Comparison of ENCODE assay signal across 17 cellular contexts in the genomic region with DNA sequence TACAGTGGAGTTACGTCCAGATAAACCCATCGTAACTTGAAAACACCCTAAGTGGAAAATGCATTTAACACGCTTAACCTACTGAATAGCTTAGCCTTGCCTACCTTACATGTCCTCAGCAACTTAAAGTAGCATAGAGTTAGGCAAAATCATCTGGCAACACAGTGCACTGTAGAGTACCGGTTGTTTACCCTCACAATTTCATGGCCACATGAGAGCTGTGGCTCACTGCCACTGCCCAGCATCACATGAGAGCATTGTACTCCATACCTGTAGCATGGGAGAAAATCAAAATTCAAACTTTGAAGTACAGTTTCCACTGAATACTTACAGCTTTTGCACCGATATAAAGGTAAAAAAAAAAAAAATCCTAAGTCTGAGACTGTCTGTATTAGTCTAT. TPM values are rescaled to one million over a fixed set of nuclear protein-coding genes. Genes with fewer than 3 reads are reported as not detected.
DNase-seq lines count a peak whose midpoint lies in the region; ATAC-seq, FAIRE-seq and TF ChIP-seq lines count a peak whose summit lies in the region.
"Had no signal": no experiment of that assay in that cellular context is flagged by ENCODE, and none has a peak within 500 bp of the region (broad histone marks: within the 10 kb centered on the region; RNA-seq: fewer than 3 reads in every experiment).

No MANE protein-coding gene starts in this region.

- no peaks in the 10 kb centered on the region for H3K23me2 ChIP-seq in H1 (ENCODE audit: low read depth, low read length)

- H3K27ac ChIP-seq in Karpas-422 (ENCODE audit: low read length) (peak overlapping the region; percentile 78), H1 (ENCODE audit: low read depth, low read length) (no peak overlapping the region), lung (ENCODE audit: low read depth in 1 of 2, low read length in 1 of 2) (peak overlapping the region in 1 of 2 donors; percentile 53), pancreas (no peak overlapping the region)
- H3K27ac ChIP-seq: A549, C4-2B had no signal

- no peak overlapping the region for H3K4ac ChIP-seq in H1 (replicated peaks; ENCODE audit: insufficient read length, low read depth, low read length)

- 97% methylated on average over 5 of the region's 5 CpGs; no CpG with 5 or more reads in 1 of the 2 experiments for WGBS in H1 (ENCODE audit: extremely low coverage in 1 of 2, insufficient coverage in 1 of 2, insufficient read length in 1 of 2, insufficient replicate concordance in 2 of 2, low coverage in 1 of 2, low lambda C conversion rate in 2 of 2, missing lambda C conversion rate in 1 of 2), 2 experiments
- 67 to 93% methylated on average over 5 of the region's 5 CpGs for WGBS in lung, 2 donors
- 60 to 69% methylated on average over 5 of the region's 5 CpGs for WGBS in pancreas, 2 donors

- ATAC-seq in lung (ENCODE audit: insufficient read depth, low FRiP score) (peak; percentile 12), pancreas (peak in 3 of 4 donors; percentile 30 to 48 (median 31)), GM18868 (IDR thresholded peaks at IDR 0.05; ENCODE audit: unreplicated experiment) (no peak), HG03378 (IDR thresholded peaks at IDR 0.05; ENCODE audit: unreplicated experiment) (no peak)
- ATAC-seq: A549, GM12878, HCT116 had no signal

- DNase-seq in Karpas-422, result no peak
- DNase-seq in H1 (ENCODE audit: low read depth in 1 of 2, low spot score in 2 of 2), result no peak
- peak; percentile 55 for DNase-seq in lung (ENCODE audit: low spot score)
- DNase-seq in pancreas, result no peak
- no peak for DNase-seq in SHP77 treated with DMSO at 0.1 percent for 48 hours (lab: John Stamatoyannopoulos, UW)
- DNase-seq: BE2C; CD4-positive, alpha-beta memory T cell; DMS79; IMR-90 had no signal

- no peak overlapping the region for H4K8ac ChIP-seq in H1 (ENCODE audit: extremely low read depth, insufficient read depth, low read length)

- CTCF ChIA-PET in H1 (lab: Charles Lee; ENCODE audit: partially characterized antibody), result interaction anchor here (1.2 kb wide), 1 partner anchor 35 kb away, joined by 4 read pairs; no protein-coding TSS in a partner anchor

- H4K5ac ChIP-seq in H1 (ENCODE audit: insufficient read length, low read depth, low read length), result no peak overlapping the region

- H3K18ac ChIP-seq in H1 (ENCODE audit: extremely low read depth, low read length), result no peak overlapping the region

- H3K9ac ChIP-seq in Karpas-422 (ENCODE audit: low read length) (0 out of 2 replicates have a peak overlapping the region, but pooled peaks have one; percentile 15), H1 (replicated peaks in 1 of 4; ENCODE audit: extremely low read depth in 1 of 4, low read depth in 3 of 4, low read length in 3 of 4) (no peak overlapping the region)

- no peak overlapping the region for H2BK20ac ChIP-seq in H1 (ENCODE audit: low read length)

- TF ChIP-seq POLR2A in H1 (IDR thresholded peaks at IDR 0.05; ENCODE audit: control extremely low read depth in 1 of 2, low read depth in 2 of 2, low read length in 2 of 2), result no peak

- FAIRE-seq in H1 (lab: Jason Lieb, UNC) (no peak), pancreas (lab: Jason Lieb, UNC) (no peak)
- FAIRE-seq: A549, GM12878, H54 had no signal

- H3K23ac ChIP-seq in H1 (ENCODE audit: insufficient read length), result no peak overlapping the region

- H3K36me3 ChIP-seq in Karpas-422 (ENCODE audit: insufficient read depth, low read length) (no peaks in the 10 kb centered on the region), H1 (ENCODE audit: control insufficient read depth in 2 of 4, insufficient read depth in 4 of 4, low read length in 3 of 4) (no peaks in the 10 kb centered on the region), lung (ENCODE audit: control insufficient read depth in 2 of 2, insufficient read depth in 2 of 2, low read length in 2 of 2) (no peaks in the 10 kb centered on the region), pancreas (no peaks in the 10 kb centered on the region)

- H3K27me3 ChIP-seq in Karpas-422 (ENCODE audit: low read length) (no peaks in the 10 kb centered on the region), H1 (replicated peaks in 1 of 4; ENCODE audit: control insufficient read depth in 3 of 4, extremely low read depth in 1 of 4, insufficient read depth in 3 of 4, low read length in 3 of 4) (no peaks in the 10 kb centered on the region), lung (ENCODE audit: control insufficient read depth, insufficient read depth) (no peaks in the 10 kb centered on the region), pancreas (peaks cover 0 to 3% (median 0%) of the 10 kb centered on the region in 4 donors)
- H3K27me3 ChIP-seq: BE2C had no signal

- H3K4me3 ChIP-seq in Karpas-422 (ENCODE audit: low read length) (no peak overlapping the region), H1 (ENCODE audit: extremely low read depth in 1 of 4, insufficient read depth in 2 of 4, low read depth in 3 of 4, low read length in 4 of 4) (no peak overlapping the region), lung (no peak overlapping the region), pancreas (no peak overlapping the region)
- H3K4me3 ChIP-seq: A549, GM12878 had no signal

- H3K79me1 ChIP-seq in H1 (ENCODE audit: low read depth, low read length), result no peaks in the 10 kb centered on the region

- TF ChIP-seq RAD21 in H1 (IDR thresholded peaks at IDR 0.05 in 1 of 2, conservative IDR thresholded peaks at IDR 0.05 in 1 of 2; ENCODE audit: low read depth in 2 of 2, low read length in 2 of 2), result no peak

- H2BK5ac ChIP-seq in H1 (ENCODE audit: low read depth, low read length), result no peak overlapping the region

- H4K20me1 ChIP-seq in Karpas-422 (ENCODE audit: insufficient read depth, low read depth, low read length) (no peaks in the 10 kb centered on the region), H1 (replicated peaks in 1 of 2; ENCODE audit: control insufficient read depth in 1 of 2, insufficient read depth in 2 of 2, low read length in 2 of 2) (no peaks in the 10 kb centered on the region)

- POLR2A ChIA-PET in H1 (lab: Charles Lee; ENCODE audit: partially characterized antibody), result no interaction called here

- no peak overlapping the region for H2AK5ac ChIP-seq in H1 (ENCODE audit: low read depth, low read length)

- H3K4me1 ChIP-seq in Karpas-422 (ENCODE audit: low read length) (peaks cover 77% of the 10 kb centered on the region), H1 (replicated peaks in 1 of 4; ENCODE audit: control insufficient read depth in 3 of 4, insufficient read depth in 4 of 4, low read length in 3 of 4) (no peaks in the 10 kb centered on the region), lung (ENCODE audit: control insufficient read depth in 2 of 2, insufficient read depth in 2 of 2, low read length in 2 of 2) (peaks cover 3 to 19% of the 10 kb centered on the region in 2 donors), pancreas (peaks cover 6 to 29% (median 16%) of the 10 kb centered on the region in 3 donors)
- H3K4me1 ChIP-seq: A549, BE2C had no signal

- H2BK120ac ChIP-seq in H1 (replicated peaks; ENCODE audit: low read depth, low read length), result no peak overlapping the region

- TF ChIP-seq CTCF in H1 (IDR thresholded peaks at IDR 0.05; ENCODE audit: control extremely low read depth in 1 of 3, insufficient read depth in 1 of 3, low read depth in 1 of 3, low read length in 3 of 3), result no peak
- no peak for TF ChIP-seq CTCF in lung (IDR thresholded peaks at IDR 0.05; ENCODE audit: control extremely low read depth, extremely low read depth)
- no peak for TF ChIP-seq CTCF in pancreas (IDR thresholded peaks at IDR 0.05)

- no peaks in the 10 kb centered on the region for H3K79me2 ChIP-seq in Karpas-422 (ENCODE audit: low read length)
- H3K79me2 ChIP-seq in H1 (ENCODE audit: control insufficient read depth in 1 of 2, insufficient read depth in 2 of 2, low read length in 2 of 2), result no peaks in the 10 kb centered on the region

- intact Hi-C loops in pancreas (cut with DNase I), result no loop called here

- peak overlapping the region; percentile 89 for H2AFZ ChIP-seq in Karpas-422 (ENCODE audit: low read length)
- peak overlapping the region; percentile 81; the same call in 1 of the 2 replicates for H2AFZ ChIP-seq in H1 (ENCODE audit: low read length)

- TF ChIP-seq EP300 in H1 (IDR thresholded peaks at IDR 0.05; ENCODE audit: borderline replicate concordance in 1 of 2, low read depth in 2 of 2, low read length in 2 of 2), result no peak

- H3K4me2 ChIP-seq in Karpas-422 (ENCODE audit: low read depth, low read length, poor library complexity, severe bottlenecking), result peak overlapping the region; percentile 16
- no peak overlapping the region for H3K4me2 ChIP-seq in H1 (ENCODE audit: insufficient read depth in 1 of 2, low read depth in 2 of 2, low read length in 2 of 2)
- H3K4me2 ChIP-seq: A549 had no signal

- no peaks in the 10 kb centered on the region for H3K9me2 ChIP-seq in Karpas-422 (replicated peaks; ENCODE audit: insufficient read depth, low read length)

- H3K9me3 ChIP-seq in Karpas-422 (ENCODE audit: low read length), result no peaks in the 10 kb centered on the region
- no peaks in the 10 kb centered on the region for H3K9me3 ChIP-seq in H1 (ENCODE audit: insufficient read depth in 2 of 2, low read depth in 1 of 2, low read length in 1 of 2)
- no peaks in the 10 kb centered on the region for H3K9me3 ChIP-seq in lung (ENCODE audit: control insufficient read depth in 2 of 2, insufficient read depth in 1 of 2, low read length in 1 of 2)
- no peaks in the 10 kb centered on the region for H3K9me3 ChIP-seq in pancreas
- H3K9me3 ChIP-seq: A549, BE2C had no signal

- H3K14ac ChIP-seq in H1 (ENCODE audit: insufficient read length), result no peak overlapping the region

- no peak overlapping the region for H2BK12ac ChIP-seq in H1 (ENCODE audit: low read depth, low read length)

- H3K56ac ChIP-seq in H1 (replicated peaks; ENCODE audit: insufficient read length, low read depth, low read length), result no peak overlapping the region

- no peak overlapping the region for H2BK15ac ChIP-seq in H1 (ENCODE audit: low read length)

- H4K91ac ChIP-seq in H1 (replicated peaks; ENCODE audit: insufficient read length, low read length), result no peak overlapping the region

RNA-seq across cellular contexts. Expression of a gene that starts 40.6 kb away (rescaled TPM):
- total RNA-seq in Karpas-422 (2014; rRNA removed; shearing (Covaris generic); ENCODE audit: low replicate concordance), result 3.0 and 6.1 TPM in 2 replicates
- total RNA-seq in H1 (2021; fragmentation: NEBNext Ultra II Directional; extraction: Animal tissue kit (Norgen Biotek cat#: 25700)), result not detected in 2 replicates
- polyA plus RNA-seq in H1 (2011; rRNA removed) (0.05 TPM in 1 of 2 replicates, not detected in the other), lung (1 to 10 TPM; 8.0 to 8.2 TPM), pancreas (1 to 10 TPM; 4.2 to 8.1 TPM)
- not detected for polyA plus RNA-seq in H1 (2011; cell fraction: cytosol; rRNA removed)
- not detected for polyA plus RNA-seq in H1 (2011; cell fraction: nucleus; rRNA removed)
- polyA plus RNA-seq in H1 (2012, experiment 1 of 2), result not detected in 4 replicates
- polyA plus RNA-seq in H1 (2012, experiment 2 of 2), result not detected
- not detected for polyA plus RNA-seq in H1 (2013, experiment 1 of 2)
- polyA plus RNA-seq in H1 (2013, experiment 2 of 2), result not detected
- not detected in 2 replicates for polyA minus RNA-seq in H1 (2011; rRNA and poly(A)+ RNA removed)
- polyA minus RNA-seq in H1 (2011; cell fraction: cytosol; rRNA and poly(A)+ RNA removed), result not detected
- not detected for polyA minus RNA-seq in H1 (2011; cell fraction: nucleus; rRNA and poly(A)+ RNA removed)
- total RNA-seq in lung (100 to 1,000 TPM in 1 of 2 donors, 10 to 100 TPM in 1; 48.9 to 115 TPM), pancreas (10 to 100 TPM in 5 of 6 donors, 1 to 10 TPM in 1; 9.6 to 26.4 (median 13.1) TPM)
- total RNA-seq: CD4-positive, alpha-beta memory T cell had no signal
- polyA plus RNA-seq: A549; CD4-positive, alpha-beta memory T cell had no signal

RNA-seq across cellular contexts. Expression of a gene that starts 51.6 kb away (rescaled TPM):
- 0.47 and 3.2 TPM in 2 replicates for total RNA-seq in Karpas-422 (2014; rRNA removed; shearing (Covaris generic); ENCODE audit: low replicate concordance)
- total RNA-seq in H1 (2021; fragmentation: NEBNext Ultra II Directional; extraction: Animal tissue kit (Norgen Biotek cat#: 25700)), result 2.1 and 2.9 TPM in 2 replicates
- polyA plus RNA-seq in H1 (2011; rRNA removed), result 0.77 and 1.5 TPM in 2 replicates
- 1.5 TPM for polyA plus RNA-seq in H1 (2011; cell fraction: cytosol; rRNA removed)
- 0.80 TPM for polyA plus RNA-seq in H1 (2011; cell fraction: nucleus; rRNA removed)
- 1.5 to 3.0 TPM (median 1.9 TPM) in 4 replicates for polyA plus RNA-seq in H1 (2012, experiment 1 of 2)
- 0.13 TPM for polyA plus RNA-seq in H1 (2012, experiment 2 of 2)
- polyA plus RNA-seq in H1 (2013, experiment 1 of 2), result 1.8 TPM
- 1.7 TPM for polyA plus RNA-seq in H1 (2013, experiment 2 of 2)
- polyA minus RNA-seq in H1 (2011; rRNA and poly(A)+ RNA removed), result 2.4 and 2.6 TPM in 2 replicates
- polyA minus RNA-seq in H1 (2011; cell fraction: cytosol; rRNA and poly(A)+ RNA removed), result 1.4 TPM
- polyA minus RNA-seq in H1 (2011; cell fraction: nucleus; rRNA and poly(A)+ RNA removed), result 2.5 TPM
- 10 to 100 TPM; 16.5 to 36.9 TPM for total RNA-seq in lung
- polyA plus RNA-seq in lung, result 10 to 100 TPM in 1 of 2 donors, 1 to 10 TPM in 1; 9.4 to 10.2 TPM
- 10 to 100 TPM in 2 of 6 donors, 1 to 10 TPM in 4; 3.9 to 18.1 (median 4.4) TPM for total RNA-seq in pancreas
- 10 to 100 TPM in 1 of 2 donors, 1 to 10 TPM in 1; 6.2 to 12.4 TPM for polyA plus RNA-seq in pancreas
- total RNA-seq: CD4-positive, alpha-beta memory T cell; HT-29 had no signal
- polyA plus RNA-seq: CD4-positive, alpha-beta memory T cell had no signal

Comparison
In these comparisons a context has a peak if more than half of its experiments do, and no peak if none do; other contexts are left out.
1. ATAC-seq: peak in lung (single experiment) and pancreas (3 of 4); none in GM18868 (single experiment) and HG03378 (single experiment).